1 cellular context compared by ENCODE assay signal in genomic region chrX:12790878-12791252, GRCh38.
TF ChIP-seq lines count a peak whose summit lies in the region.

No MANE protein-coding gene starts in this region.

TF ChIP-seq in H1, 55 proteins besides CTCF, POLR2A, EP300 and RAD21:
- TF ChIP-seq PHF8 (conservative IDR thresholded peaks at IDR 0.05; ENCODE audit: low read depth, low read length) (no peak), SP4 (IDR thresholded peaks at IDR 0.05; ENCODE audit: low read length) (no peak), ASH2L (IDR thresholded peaks at IDR 0.05; ENCODE audit: low read length) (peak; percentile 49), CREB1 (IDR thresholded peaks at IDR 0.05) (no peak), POU5F1 (IDR thresholded peaks at IDR 0.05; ENCODE audit: low read depth, low read length) (no peak), BRCA1 (IDR thresholded peaks at IDR 0.05; ENCODE audit: low read depth, low read length) (no peak), SIRT6 (IDR thresholded peaks at IDR 0.05; ENCODE audit: low read length) (no peak), KDM5A (IDR thresholded peaks at IDR 0.05; ENCODE audit: low read length) (no peak)
